In genomic region chr2:232632904-232633412, GRCh38 we compare ENCODE assay signal across 8 cellular contexts. TPM values are rescaled to one million over a fixed set of nuclear protein-coding genes. Genes with fewer than 3 reads are reported as not detected.
A peak's percentile ranks its signal among the peaks of the same experiment; 100 is the strongest.
DNase-seq lines count a peak whose midpoint lies in the region; ATAC-seq and TF ChIP-seq lines count a peak whose summit lies in the region.

No MANE protein-coding gene starts in this region.

- H3K4me1 ChIP-seq in heart left ventricle (peaks cover 0 to 37% (median 13%) of the 10 kb centered on the region in 12 donors), trophoblast cell (ENCODE audit: control insufficient read depth in 1 of 2, insufficient read depth in 2 of 2, low read length in 2 of 2) (peaks cover 7 to 11% of the 10 kb centered on the region in 2 experiments)

- H3K4me3 Mint-ChIP-seq in activated CD4-positive, alpha-beta memory T cell treated with anti-CD3 and anti-CD28 coated beads, Interleukin-2, amount 10 ng/mL, durations not matched to agents 7 days and 5 days = peak overlapping the region; percentile 39

- peak overlapping the region; percentile 41 for H2AFZ ChIP-seq in trophoblast cell (ENCODE audit: insufficient read depth, low read length, poor library complexity)

- H3K4me2 ChIP-seq in trophoblast cell (ENCODE audit: low read length) = peak overlapping the region; percentile 87

- H3K4me3 ChIP-seq in HFF-Myc (replicated peaks; ENCODE audit: low read depth, low read length) (peak overlapping the region; percentile 34), heart left ventricle (peak overlapping the region; percentile 54 to 81 (median 66)), trophoblast cell (ENCODE audit: low read depth, low read length) (peak overlapping the region; percentile 80)

- peak overlapping the region; percentile 77 for H4K8ac ChIP-seq in trophoblast cell (ENCODE audit: low read depth, low read length)

- POLR2A ChIA-PET in activated CD4-positive, alpha-beta memory T cell treated with anti-CD3 and anti-CD28 coated beads, Interleukin-2, amount 10 ng/mL, durations not matched to agents 7 days and 5 days (lab: Charles Lee) = interaction anchor here (0.5 kb wide), 1 partner anchor 883 kb away, joined by 5 read pairs; no protein-coding TSS in a partner anchor

- peaks cover 37% of the 10 kb centered on the region for H3K27me3 Mint-ChIP-seq in activated CD4-positive, alpha-beta memory T cell treated with anti-CD3 and anti-CD28 coated beads, Interleukin-2, amount 10 ng/mL, durations not matched to agents 7 days and 5 days

- H3K36me3 ChIP-seq in heart left ventricle = no peaks in the 10 kb centered on the region
- H3K36me3 ChIP-seq in trophoblast cell (ENCODE audit: control insufficient read depth in 1 of 2, insufficient read depth in 2 of 2, low read length in 2 of 2) = no peaks in the 10 kb centered on the region

- peaks cover 8% of the 10 kb centered on the region for H3K79me2 ChIP-seq in trophoblast cell (ENCODE audit: control insufficient read depth, insufficient read depth, low read length, poor library complexity)

- peak overlapping the region; percentile 7 for H3K4ac ChIP-seq in trophoblast cell (ENCODE audit: low read depth, low read length)

- no peaks in the 10 kb centered on the region for H3K9me3 Mint-ChIP-seq in activated CD4-positive, alpha-beta memory T cell treated with anti-CD3 and anti-CD28 coated beads, Interleukin-2, amount 10 ng/mL, durations not matched to agents 7 days and 5 days

- no peaks in the 10 kb centered on the region for H3K36me3 Mint-ChIP-seq in activated CD4-positive, alpha-beta memory T cell treated with anti-CD3 and anti-CD28 coated beads, Interleukin-2, amount 10 ng/mL, durations not matched to agents 7 days and 5 days (ENCODE audit: low read depth)

- H3K27ac ChIP-seq in heart left ventricle (peak overlapping the region; percentile 69 to 95 (median 86)), trophoblast cell (ENCODE audit: low read depth, low read length) (peak overlapping the region; percentile 31)

- peak overlapping the region; percentile 33 for H3K14ac ChIP-seq in trophoblast cell (ENCODE audit: low read length)

- DNase-seq in HFF-Myc (ENCODE audit: extremely low read depth, low read depth) (no peak), heart left ventricle (peak; percentile 61 to 80 (median 66)), trophoblast cell (peak; percentile 66 to 85), SIG-M5 treated with dmso at 0.1 percent for 504 hours (lab: John Stamatoyannopoulos, UW; ENCODE audit: unreplicated experiment) (no peak), KG1 (lab: John Stamatoyannopoulos, UW) (no peak)
- DNase-seq in activated CD4-positive, alpha-beta memory T cell treated with anti-CD3 and anti-CD28 coated beads, Interleukin-2, amount 10 ng/mL, durations not matched to agents 7 days and 5 days = no peak

- no peak for TF ChIP-seq POLR2A in heart left ventricle (IDR thresholded peaks at IDR 0.05)

- H3K9me3 ChIP-seq in heart left ventricle (no peaks in the 10 kb centered on the region), trophoblast cell (ENCODE audit: insufficient read depth, low read depth, low read length) (no peaks in the 10 kb centered on the region)

- CTCF ChIA-PET in activated CD4-positive, alpha-beta memory T cell treated with anti-CD3 and anti-CD28 coated beads, Interleukin-2, amount 10 ng/mL, durations not matched to agents 7 days and 5 days (lab: Charles Lee) = interaction anchor here (0.9 to 1.3 kb wide), 4 partner anchors 22 to 51 kb away, joined by 3 to 5 read pairs (median 3); no protein-coding TSS in a partner anchor

- H3K27me3 ChIP-seq in heart left ventricle = peaks cover 0 to 42% (median 6%) of the 10 kb centered on the region in 9 donors
- H3K27me3 ChIP-seq in trophoblast cell (ENCODE audit: insufficient read depth, low read length) = no peaks in the 10 kb centered on the region

- 5 to 13% (median 6%) methylated on average over 22 to 40 of the region's 40 CpGs for WGBS in heart left ventricle, 4 donors
- no CpG with 5 or more reads among the region's 40 CpGs for WGBS in trophoblast cell (ENCODE audit: extremely low coverage, insufficient coverage, insufficient read length)

- H4K12ac ChIP-seq in trophoblast cell (ENCODE audit: low read depth, low read length) = peak overlapping the region; percentile 89

- H2AK5ac ChIP-seq in trophoblast cell (ENCODE audit: low read length) = no peak overlapping the region

- peak overlapping the region; percentile 67 for H3K18ac ChIP-seq in trophoblast cell (ENCODE audit: low read length)

- ATAC-seq in heart left ventricle (peak; percentile 47 to 59 (median 50)), GM18868 (IDR thresholded peaks at IDR 0.05; ENCODE audit: unreplicated experiment) (no peak), HG03432 (IDR thresholded peaks at IDR 0.05; ENCODE audit: unreplicated experiment) (no peak)

- peak overlapping the region; percentile 72 for H2BK12ac ChIP-seq in trophoblast cell (ENCODE audit: low read length)

- H2BK120ac ChIP-seq in trophoblast cell (ENCODE audit: insufficient read depth, low read length, poor library complexity) = peak overlapping the region; percentile 74

- no peak overlapping the region for H3K27ac Mint-ChIP-seq in activated CD4-positive, alpha-beta memory T cell treated with anti-CD3 and anti-CD28 coated beads, Interleukin-2, amount 10 ng/mL, durations not matched to agents 7 days and 5 days

- peak overlapping the region; percentile 11 for H3K9ac ChIP-seq in trophoblast cell (ENCODE audit: low read length)

- no peak overlapping the region for H3K23ac ChIP-seq in trophoblast cell (ENCODE audit: low read length)

- intact Hi-C loops in heart left ventricle (cut with DNase I) = loop anchor here in 1 of 10 donors (5.0 kb wide), 1 partner anchor 34 kb away; no protein-coding TSS in a partner anchor

- peak overlapping the region; percentile 28 for H2BK5ac ChIP-seq in trophoblast cell (ENCODE audit: low read depth, low read length, poor library complexity)

- H3K79me1 ChIP-seq in trophoblast cell (ENCODE audit: low read length) = peaks cover 22% of the 10 kb centered on the region

- peaks cover 7% of the 10 kb centered on the region for H3K4me1 Mint-ChIP-seq in activated CD4-positive, alpha-beta memory T cell treated with anti-CD3 and anti-CD28 coated beads, Interleukin-2, amount 10 ng/mL, durations not matched to agents 7 days and 5 days

- TF ChIP-seq CTCF in HFF-Myc (IDR thresholded peaks at IDR 0.05; ENCODE audit: low read depth, low read length, missing control alignments) (no peak), heart left ventricle (IDR thresholded peaks at IDR 0.05) (peak in 2 of 12 donors; percentile 10)

- peak overlapping the region; percentile 38 for H4K91ac ChIP-seq in trophoblast cell (ENCODE audit: low read depth, low read length)

RNA-seq across cellular contexts. Expression of gene EFHD1, which starts 0.4 kb away (rescaled TPM):
- total RNA-seq in activated CD4-positive, alpha-beta memory T cell treated with anti-CD3 and anti-CD28 coated beads, Interleukin-2, amount 10 ng/mL, durations not matched to agents 7 days and 5 days = 1 to 10 TPM; 2.0 to 2.7 TPM
- total RNA-seq in heart left ventricle = 10 to 100 TPM in 7 of 9 donors, 1 to 10 TPM in 2; 9.0 to 44.8 (median 20.7) TPM
- 10 to 100 TPM in 1 of 2 donors, 1 to 10 TPM in 1; 9.0 to 26.8 TPM for polyA plus RNA-seq in heart left ventricle
- 69.8 and 75.6 TPM in 2 replicates for polyA plus RNA-seq in trophoblast cell (2013)

Comparison
In these comparisons a context has a peak if more than half of its experiments do, and no peak if none do; other contexts are left out.
1. DNase-seq: peak in heart left ventricle (5 of 5) and trophoblast cell (2 of 2); none in HFF-Myc (single experiment), activated CD4-positive, alpha-beta memory T cell treated with anti-CD3 and anti-CD28 coated beads, Interleukin-2, amount 10 ng/mL, durations not matched to agents 7 days and 5 days (single experiment), SIG-M5 treated with dmso at 0.1 percent for 504 hours (single experiment) and KG1 (single experiment).
2. ATAC-seq: peak in heart left ventricle (4 of 4); none in GM18868 (single experiment) and HG03432 (single experiment).
3. Peak in every context shown above with its lines, with median percentiles within 50 percentile points of each other: H3K4me3 ChIP-seq.